ENCODE assay signal across 1 cellular context in the genomic region with DNA sequence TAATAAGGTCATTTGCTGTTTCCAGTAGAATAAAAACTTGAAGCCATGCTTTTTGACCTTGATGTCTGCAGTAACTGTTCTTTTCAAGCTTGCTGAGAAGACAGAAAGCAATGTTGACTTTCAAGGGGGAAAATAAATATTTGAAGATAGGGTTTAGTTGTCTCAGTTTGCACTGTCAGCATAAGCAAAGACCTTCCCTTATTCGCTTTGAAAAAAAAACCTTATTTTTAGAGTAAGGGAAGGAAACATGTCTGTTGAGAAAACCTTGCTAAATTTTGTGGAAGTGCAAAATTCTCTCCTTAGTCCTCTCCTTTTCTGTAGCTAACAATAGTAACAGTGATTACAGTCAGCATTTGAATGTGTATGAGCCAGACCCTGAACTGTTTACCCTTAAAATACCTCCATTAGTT.
TF ChIP-seq lines count a peak whose summit lies in the region.

No MANE protein-coding gene starts in this region.

TF ChIP-seq in HepG2, 621 proteins besides CTCF, POLR2A, EP300 and RAD21 (continued from another document and continues in another):
- TF ChIP-seq, protein P1, sequence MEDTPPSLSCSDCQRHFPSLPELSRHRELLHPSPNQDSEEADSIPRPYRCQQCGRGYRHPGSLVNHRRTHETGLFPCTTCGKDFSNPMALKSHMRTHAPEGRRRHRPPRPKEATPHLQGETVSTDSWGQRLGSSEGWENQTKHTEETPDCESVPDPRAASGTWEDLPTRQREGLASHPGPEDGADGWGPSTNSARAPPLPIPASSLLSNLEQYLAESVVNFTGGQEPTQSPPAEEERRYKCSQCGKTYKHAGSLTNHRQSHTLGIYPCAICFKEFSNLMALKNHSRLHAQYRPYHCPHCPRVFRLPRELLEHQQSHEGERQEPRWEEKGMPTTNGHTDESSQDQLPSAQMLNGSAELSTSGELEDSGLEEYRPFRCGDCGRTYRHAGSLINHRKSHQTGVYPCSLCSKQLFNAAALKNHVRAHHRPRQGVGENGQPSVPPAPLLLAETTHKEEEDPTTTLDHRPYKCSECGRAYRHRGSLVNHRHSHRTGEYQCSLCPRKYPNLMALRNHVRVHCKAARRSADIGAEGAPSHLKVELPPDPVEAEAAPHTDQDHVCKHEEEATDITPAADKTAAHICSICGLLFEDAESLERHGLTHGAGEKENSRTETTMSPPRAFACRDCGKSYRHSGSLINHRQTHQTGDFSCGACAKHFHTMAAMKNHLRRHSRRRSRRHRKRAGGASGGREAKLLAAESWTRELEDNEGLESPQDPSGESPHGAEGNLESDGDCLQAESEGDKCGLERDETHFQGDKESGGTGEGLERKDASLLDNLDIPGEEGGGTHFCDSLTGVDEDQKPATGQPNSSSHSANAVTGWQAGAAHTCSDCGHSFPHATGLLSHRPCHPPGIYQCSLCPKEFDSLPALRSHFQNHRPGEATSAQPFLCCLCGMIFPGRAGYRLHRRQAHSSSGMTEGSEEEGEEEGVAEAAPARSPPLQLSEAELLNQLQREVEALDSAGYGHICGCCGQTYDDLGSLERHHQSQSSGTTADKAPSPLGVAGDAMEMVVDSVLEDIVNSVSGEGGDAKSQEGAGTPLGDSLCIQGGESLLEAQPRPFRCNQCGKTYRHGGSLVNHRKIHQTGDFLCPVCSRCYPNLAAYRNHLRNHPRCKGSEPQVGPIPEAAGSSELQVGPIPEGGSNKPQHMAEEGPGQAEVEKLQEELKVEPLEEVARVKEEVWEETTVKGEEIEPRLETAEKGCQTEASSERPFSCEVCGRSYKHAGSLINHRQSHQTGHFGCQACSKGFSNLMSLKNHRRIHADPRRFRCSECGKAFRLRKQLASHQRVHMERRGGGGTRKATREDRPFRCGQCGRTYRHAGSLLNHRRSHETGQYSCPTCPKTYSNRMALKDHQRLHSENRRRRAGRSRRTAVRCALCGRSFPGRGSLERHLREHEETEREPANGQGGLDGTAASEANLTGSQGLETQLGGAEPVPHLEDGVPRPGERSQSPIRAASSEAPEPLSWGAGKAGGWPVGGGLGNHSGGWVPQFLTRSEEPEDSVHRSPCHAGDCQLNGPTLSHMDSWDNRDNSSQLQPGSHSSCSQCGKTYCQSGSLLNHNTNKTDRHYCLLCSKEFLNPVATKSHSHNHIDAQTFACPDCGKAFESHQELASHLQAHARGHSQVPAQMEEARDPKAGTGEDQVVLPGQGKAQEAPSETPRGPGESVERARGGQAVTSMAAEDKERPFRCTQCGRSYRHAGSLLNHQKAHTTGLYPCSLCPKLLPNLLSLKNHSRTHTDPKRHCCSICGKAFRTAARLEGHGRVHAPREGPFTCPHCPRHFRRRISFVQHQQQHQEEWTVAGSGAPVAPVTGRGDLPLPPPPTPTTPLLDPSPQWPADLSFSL (CRISPR knock-in tag; IDR thresholded peaks at IDR 0.05): no peak
- no peak for TF ChIP-seq ZSCAN25 (CRISPR knock-in tag; IDR thresholded peaks at IDR 0.05)
- no peak for TF ChIP-seq FOXP1 (IDR thresholded peaks at IDR 0.05)
- peak; percentile 87 for TF ChIP-seq FOXP1 (CRISPR knock-in tag; IDR thresholded peaks at IDR 0.05)
- TF ChIP-seq, protein P2, sequence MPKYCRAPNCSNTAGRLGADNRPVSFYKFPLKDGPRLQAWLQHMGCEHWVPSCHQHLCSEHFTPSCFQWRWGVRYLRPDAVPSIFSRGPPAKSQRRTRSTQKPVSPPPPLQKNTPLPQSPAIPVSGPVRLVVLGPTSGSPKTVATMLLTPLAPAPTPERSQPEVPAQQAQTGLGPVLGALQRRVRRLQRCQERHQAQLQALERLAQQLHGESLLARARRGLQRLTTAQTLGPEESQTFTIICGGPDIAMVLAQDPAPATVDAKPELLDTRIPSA (CRISPR knock-in tag; IDR thresholded peaks at IDR 0.05; ENCODE audit: borderline replicate concordance): no peak
- peak; percentile 55; the same call in 1 of the 2 replicates for TF ChIP-seq KDM6A (CRISPR knock-in tag; IDR thresholded peaks at IDR 0.05; ENCODE audit: low read depth)
- TF ChIP-seq, protein P3, sequence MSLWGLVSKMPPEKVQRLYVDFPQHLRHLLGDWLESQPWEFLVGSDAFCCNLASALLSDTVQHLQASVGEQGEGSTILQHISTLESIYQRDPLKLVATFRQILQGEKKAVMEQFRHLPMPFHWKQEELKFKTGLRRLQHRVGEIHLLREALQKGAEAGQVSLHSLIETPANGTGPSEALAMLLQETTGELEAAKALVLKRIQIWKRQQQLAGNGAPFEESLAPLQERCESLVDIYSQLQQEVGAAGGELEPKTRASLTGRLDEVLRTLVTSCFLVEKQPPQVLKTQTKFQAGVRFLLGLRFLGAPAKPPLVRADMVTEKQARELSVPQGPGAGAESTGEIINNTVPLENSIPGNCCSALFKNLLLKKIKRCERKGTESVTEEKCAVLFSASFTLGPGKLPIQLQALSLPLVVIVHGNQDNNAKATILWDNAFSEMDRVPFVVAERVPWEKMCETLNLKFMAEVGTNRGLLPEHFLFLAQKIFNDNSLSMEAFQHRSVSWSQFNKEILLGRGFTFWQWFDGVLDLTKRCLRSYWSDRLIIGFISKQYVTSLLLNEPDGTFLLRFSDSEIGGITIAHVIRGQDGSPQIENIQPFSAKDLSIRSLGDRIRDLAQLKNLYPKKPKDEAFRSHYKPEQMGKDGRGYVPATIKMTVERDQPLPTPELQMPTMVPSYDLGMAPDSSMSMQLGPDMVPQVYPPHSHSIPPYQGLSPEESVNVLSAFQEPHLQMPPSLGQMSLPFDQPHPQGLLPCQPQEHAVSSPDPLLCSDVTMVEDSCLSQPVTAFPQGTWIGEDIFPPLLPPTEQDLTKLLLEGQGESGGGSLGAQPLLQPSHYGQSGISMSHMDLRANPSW (CRISPR knock-in tag; IDR thresholded peaks at IDR 0.05; ENCODE audit: borderline replicate concordance): no peak
- TF ChIP-seq, protein P4, sequence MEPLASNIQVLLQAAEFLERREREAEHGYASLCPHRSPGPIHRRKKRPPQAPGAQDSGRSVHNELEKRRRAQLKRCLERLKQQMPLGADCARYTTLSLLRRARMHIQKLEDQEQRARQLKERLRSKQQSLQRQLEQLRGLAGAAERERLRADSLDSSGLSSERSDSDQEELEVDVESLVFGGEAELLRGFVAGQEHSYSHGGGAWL (CRISPR knock-in tag; IDR thresholded peaks at IDR 0.05): no peak
- no peak for TF ChIP-seq NR3C1 (CRISPR knock-in tag; IDR thresholded peaks at IDR 0.05)
- TF ChIP-seq TCF7L2 (IDR thresholded peaks at IDR 0.05; ENCODE audit: low read depth, low read length): no peak
- no peak for TF ChIP-seq ZFY (CRISPR knock-in tag; IDR thresholded peaks at IDR 0.05)
- peak in 1 of 2 experiments; percentile 21; a peak in 1 of 4 replicates for TF ChIP-seq NR2F1 (CRISPR knock-in tag; IDR thresholded peaks at IDR 0.05)
- TF ChIP-seq, protein P5, sequence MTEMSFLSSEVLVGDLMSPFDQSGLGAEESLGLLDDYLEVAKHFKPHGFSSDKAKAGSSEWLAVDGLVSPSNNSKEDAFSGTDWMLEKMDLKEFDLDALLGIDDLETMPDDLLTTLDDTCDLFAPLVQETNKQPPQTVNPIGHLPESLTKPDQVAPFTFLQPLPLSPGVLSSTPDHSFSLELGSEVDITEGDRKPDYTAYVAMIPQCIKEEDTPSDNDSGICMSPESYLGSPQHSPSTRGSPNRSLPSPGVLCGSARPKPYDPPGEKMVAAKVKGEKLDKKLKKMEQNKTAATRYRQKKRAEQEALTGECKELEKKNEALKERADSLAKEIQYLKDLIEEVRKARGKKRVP (CRISPR knock-in tag; IDR thresholded peaks at IDR 0.05): 0 out of 4 replicates have a peak, but pooled peaks of 1 of the 2 experiments have one; percentile 52
- no peak for TF ChIP-seq ERF (CRISPR knock-in tag; IDR thresholded peaks at IDR 0.05)
- TF ChIP-seq, protein P6, sequence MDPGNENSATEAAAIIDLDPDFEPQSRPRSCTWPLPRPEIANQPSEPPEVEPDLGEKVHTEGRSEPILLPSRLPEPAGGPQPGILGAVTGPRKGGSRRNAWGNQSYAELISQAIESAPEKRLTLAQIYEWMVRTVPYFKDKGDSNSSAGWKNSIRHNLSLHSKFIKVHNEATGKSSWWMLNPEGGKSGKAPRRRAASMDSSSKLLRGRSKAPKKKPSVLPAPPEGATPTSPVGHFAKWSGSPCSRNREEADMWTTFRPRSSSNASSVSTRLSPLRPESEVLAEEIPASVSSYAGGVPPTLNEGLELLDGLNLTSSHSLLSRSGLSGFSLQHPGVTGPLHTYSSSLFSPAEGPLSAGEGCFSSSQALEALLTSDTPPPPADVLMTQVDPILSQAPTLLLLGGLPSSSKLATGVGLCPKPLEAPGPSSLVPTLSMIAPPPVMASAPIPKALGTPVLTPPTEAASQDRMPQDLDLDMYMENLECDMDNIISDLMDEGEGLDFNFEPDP (CRISPR knock-in tag; conservative IDR thresholded peaks at IDR 0.05): no peak
- TF ChIP-seq, protein P7, sequence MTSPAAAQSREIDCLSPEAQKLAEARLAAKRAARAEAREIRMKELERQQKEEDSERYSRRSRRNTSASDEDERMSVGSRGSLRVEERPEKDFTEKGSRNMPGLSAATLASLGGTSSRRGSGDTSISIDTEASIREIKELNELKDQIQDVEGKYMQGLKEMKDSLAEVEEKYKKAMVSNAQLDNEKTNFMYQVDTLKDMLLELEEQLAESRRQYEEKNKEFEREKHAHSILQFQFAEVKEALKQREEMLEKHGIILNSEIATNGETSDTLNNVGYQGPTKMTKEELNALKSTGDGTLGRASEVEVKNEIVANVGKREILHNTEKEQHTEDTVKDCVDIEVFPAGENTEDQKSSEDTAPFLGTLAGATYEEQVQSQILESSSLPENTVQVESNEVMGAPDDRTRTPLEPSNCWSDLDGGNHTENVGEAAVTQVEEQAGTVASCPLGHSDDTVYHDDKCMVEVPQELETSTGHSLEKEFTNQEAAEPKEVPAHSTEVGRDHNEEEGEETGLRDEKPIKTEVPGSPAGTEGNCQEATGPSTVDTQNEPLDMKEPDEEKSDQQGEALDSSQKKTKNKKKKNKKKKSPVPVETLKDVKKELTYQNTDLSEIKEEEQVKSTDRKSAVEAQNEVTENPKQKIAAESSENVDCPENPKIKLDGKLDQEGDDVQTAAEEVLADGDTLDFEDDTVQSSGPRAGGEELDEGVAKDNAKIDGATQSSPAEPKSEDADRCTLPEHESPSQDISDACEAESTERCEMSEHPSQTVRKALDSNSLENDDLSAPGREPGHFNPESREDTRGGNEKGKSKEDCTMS (CRISPR knock-in tag; conservative IDR thresholded peaks at IDR 0.05): no peak
- no peak for TF ChIP-seq KLF6 (CRISPR knock-in tag; IDR thresholded peaks at IDR 0.05)
- TF ChIP-seq PRPF4 (IDR thresholded peaks at IDR 0.05; ENCODE audit: low read depth, low read length, poor library complexity, severe bottlenecking): no peak
- TF ChIP-seq HOXA3 (CRISPR knock-in tag; IDR thresholded peaks at IDR 0.05): 0 out of 2 replicates have a peak, but pooled peaks have one; percentile 8
- TF ChIP-seq, protein P8, sequence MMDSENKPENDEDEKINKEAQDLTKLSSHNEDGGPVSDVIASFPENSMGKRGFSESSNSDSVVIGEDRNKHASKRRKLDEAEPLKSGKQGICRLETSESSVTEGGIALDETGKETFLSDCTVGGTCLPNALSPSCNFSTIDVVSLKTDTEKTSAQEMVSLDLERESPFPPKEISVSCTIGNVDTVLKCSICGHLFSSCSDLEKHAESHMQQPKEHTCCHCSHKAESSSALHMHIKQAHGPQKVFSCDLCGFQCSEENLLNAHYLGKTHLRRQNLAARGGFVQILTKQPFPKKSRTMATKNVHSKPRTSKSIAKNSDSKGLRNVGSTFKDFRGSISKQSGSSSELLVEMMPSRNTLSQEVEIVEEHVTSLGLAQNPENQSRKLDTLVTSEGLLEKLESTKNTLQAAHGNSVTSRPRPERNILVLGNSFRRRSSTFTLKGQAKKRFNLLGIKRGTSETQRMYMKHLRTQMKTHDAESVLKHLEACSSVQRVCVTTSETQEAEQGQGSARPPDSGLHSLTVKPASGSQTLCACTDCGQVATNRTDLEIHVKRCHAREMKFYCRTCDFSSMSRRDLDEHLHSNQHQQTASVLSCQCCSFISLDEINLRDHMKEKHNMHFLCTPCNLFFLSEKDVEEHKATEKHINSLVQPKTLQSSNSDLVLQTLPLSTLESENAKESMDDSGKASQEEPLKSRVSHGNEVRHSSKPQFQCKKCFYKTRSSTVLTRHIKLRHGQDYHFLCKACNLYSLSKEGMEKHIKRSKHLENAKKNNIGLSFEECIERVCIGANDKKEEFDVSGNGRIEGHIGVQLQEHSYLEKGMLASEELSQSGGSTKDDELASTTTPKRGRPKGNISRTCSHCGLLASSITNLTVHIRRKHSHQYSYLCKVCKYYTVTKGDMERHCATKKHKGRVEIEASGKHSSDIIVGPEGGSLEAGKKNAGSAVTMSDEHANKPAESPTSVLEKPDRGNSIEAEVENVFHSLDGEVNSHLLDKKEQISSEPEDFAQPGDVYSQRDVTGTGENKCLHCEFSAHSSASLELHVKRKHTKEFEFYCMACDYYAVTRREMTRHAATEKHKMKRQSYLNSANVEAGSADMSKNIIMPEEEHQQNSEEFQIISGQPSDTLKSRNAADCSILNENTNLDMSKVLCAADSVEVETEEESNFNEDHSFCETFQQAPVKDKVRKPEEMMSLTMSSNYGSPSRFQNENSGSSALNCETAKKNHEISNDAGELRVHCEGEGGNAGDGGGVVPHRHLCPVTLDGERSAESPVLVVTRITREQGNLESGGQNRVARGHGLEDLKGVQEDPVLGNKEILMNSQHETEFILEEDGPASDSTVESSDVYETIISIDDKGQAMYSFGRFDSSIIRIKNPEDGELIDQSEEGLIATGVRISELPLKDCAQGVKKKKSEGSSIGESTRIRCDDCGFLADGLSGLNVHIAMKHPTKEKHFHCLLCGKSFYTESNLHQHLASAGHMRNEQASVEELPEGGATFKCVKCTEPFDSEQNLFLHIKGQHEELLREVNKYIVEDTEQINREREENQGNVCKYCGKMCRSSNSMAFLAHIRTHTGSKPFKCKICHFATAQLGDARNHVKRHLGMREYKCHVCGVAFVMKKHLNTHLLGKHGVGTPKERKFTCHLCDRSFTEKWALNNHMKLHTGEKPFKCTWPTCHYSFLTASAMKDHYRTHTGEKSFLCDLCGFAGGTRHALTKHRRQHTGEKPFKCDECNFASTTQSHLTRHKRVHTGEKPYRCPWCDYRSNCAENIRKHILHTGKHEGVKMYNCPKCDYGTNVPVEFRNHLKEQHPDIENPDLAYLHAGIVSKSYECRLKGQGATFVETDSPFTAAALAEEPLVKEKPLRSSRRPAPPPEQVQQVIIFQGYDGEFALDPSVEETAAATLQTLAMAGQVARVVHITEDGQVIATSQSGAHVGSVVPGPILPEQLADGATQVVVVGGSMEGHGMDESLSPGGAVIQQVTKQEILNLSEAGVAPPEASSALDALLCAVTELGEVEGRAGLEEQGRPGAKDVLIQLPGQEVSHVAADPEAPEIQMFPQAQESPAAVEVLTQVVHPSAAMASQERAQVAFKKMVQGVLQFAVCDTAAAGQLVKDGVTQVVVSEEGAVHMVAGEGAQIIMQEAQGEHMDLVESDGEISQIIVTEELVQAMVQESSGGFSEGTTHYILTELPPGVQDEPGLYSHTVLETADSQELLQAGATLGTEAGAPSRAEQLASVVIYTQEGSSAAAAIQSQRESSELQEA (CRISPR knock-in tag; IDR thresholded peaks at IDR 0.05; ENCODE audit: not compliant biosample characterization): no peak
- peak; percentile 63; the same call in 1 of the 2 replicates for TF ChIP-seq NCOR1 (IDR thresholded peaks at IDR 0.05; ENCODE audit: borderline replicate concordance, low read length)
- no peak for TF ChIP-seq ZNF768 (CRISPR knock-in tag; IDR thresholded peaks at IDR 0.05)
- no peak for TF ChIP-seq ZSCAN30 (CRISPR knock-in tag; IDR thresholded peaks at IDR 0.05)
- TF ChIP-seq U2AF1 (optimal IDR thresholded peaks at IDR 0.05; ENCODE audit: low read depth, low read length): no peak
- no peak for TF ChIP-seq GABPB1 (CRISPR knock-in tag; IDR thresholded peaks at IDR 0.05)
- TF ChIP-seq RFX3 (CRISPR knock-in tag; IDR thresholded peaks at IDR 0.05): no peak
- no peak for TF ChIP-seq ZFP82 (CRISPR knock-in tag; IDR thresholded peaks at IDR 0.05; ENCODE audit: borderline replicate concordance)
- no peak for TF ChIP-seq HDAC6 (IDR thresholded peaks at IDR 0.05; ENCODE audit: low read depth, low read length)
- peak; percentile 97 for TF ChIP-seq FOXA3 (CRISPR knock-in tag; IDR thresholded peaks at IDR 0.05)
- TF ChIP-seq FOSL1 (CRISPR knock-in tag; IDR thresholded peaks at IDR 0.05; ENCODE audit: borderline replicate concordance): no peak
- peak; percentile 83 for TF ChIP-seq ZFP1 (CRISPR knock-in tag; IDR thresholded peaks at IDR 0.05)
- TF ChIP-seq SNRNP70 (IDR thresholded peaks at IDR 0.05; ENCODE audit: low read depth, low read length): no peak
- TF ChIP-seq MLLT10 (CRISPR knock-in tag; IDR thresholded peaks at IDR 0.05): no peak
